In genomic region chr3:141486735-141487418, GRCh38 we compare ENCODE assay signal across 8 cellular contexts. TPM values are rescaled to one million over a fixed set of nuclear protein-coding genes. Genes with fewer than 3 reads are reported as not detected.
DNase-seq lines count a peak whose midpoint lies in the region; ATAC-seq, FAIRE-seq and TF ChIP-seq lines count a peak whose summit lies in the region.

TSS of gene RASA2 (plus strand) at chr3:141487027. CDS start at chr3:141487084, 57 bp downstream.

- H3K27ac ChIP-seq in ACC112 (ENCODE audit: low read depth, low read length) (peak within 1 kb of the TSS; percentile 78), WERI-Rb-1 (peak within 1 kb of the TSS; percentile 85), smooth muscle cell (ENCODE audit: low read depth) (peak within 1 kb of the TSS; percentile 78)

- H4K20me1 ChIP-seq in smooth muscle cell (ENCODE audit: low read depth), result peaks cover 43% of the 10 kb centered on the region

- H3K4me3 ChIP-seq in ACC112 (ENCODE audit: low read depth, low read length) (peak within 1 kb of the TSS; percentile 78), WERI-Rb-1 (ENCODE audit: low read depth, low read length) (peak within 1 kb of the TSS; percentile 86), bronchial epithelial cell (ENCODE audit: low read depth, low read length) (peak within 1 kb of the TSS; percentile 77), smooth muscle cell (peak within 1 kb of the TSS; percentile 82)

- FAIRE-seq in bronchial epithelial cell (lab: Jason Lieb, UNC), result no peak

- peak within 1 kb of the TSS; percentile 95 for H3K4me2 ChIP-seq in smooth muscle cell

- H3K27me3 ChIP-seq in ACC112 (ENCODE audit: insufficient read depth, low read length) (no peaks in the 10 kb centered on the region), WERI-Rb-1 (ENCODE audit: insufficient read depth, low read depth, severe bottlenecking) (no peaks in the 10 kb centered on the region), bronchial epithelial cell (ENCODE audit: control insufficient read depth, insufficient read depth, low read length) (no peaks in the 10 kb centered on the region), smooth muscle cell (ENCODE audit: low read depth) (no peaks in the 10 kb centered on the region)

- H3K36me3 ChIP-seq in ACC112 (ENCODE audit: insufficient read depth, low read length), result no peaks in the 10 kb centered on the region
- H3K36me3 ChIP-seq in WERI-Rb-1, result peaks cover 3% of the 10 kb centered on the region; the same call in 1 of the 2 replicates
- no peaks in the 10 kb centered on the region for H3K36me3 ChIP-seq in bronchial epithelial cell (ENCODE audit: control insufficient read depth, insufficient read depth, low read length)
- no peaks in the 10 kb centered on the region for H3K36me3 ChIP-seq in smooth muscle cell (ENCODE audit: low read depth)

- H3K9me3 ChIP-seq in WERI-Rb-1 (ENCODE audit: severe bottlenecking) (no peaks in the 10 kb centered on the region), smooth muscle cell (replicated peaks; ENCODE audit: low read depth) (no peaks in the 10 kb centered on the region)

- H2AFZ ChIP-seq in ACC112 (ENCODE audit: low read length, unreplicated experiment) (peak within 1 kb of the TSS; percentile 95), smooth muscle cell (ENCODE audit: low read depth) (peak within 1 kb of the TSS; percentile 95)

- DNase-seq in NCI-H2171 treated with DMSO at 0.1 percent for 48 hours (lab: John Stamatoyannopoulos, UW), result peak; percentile 96
- DNase-seq in WERI-Rb-1, result peak; percentile 90
- peak; percentile 34 for DNase-seq in bronchial epithelial cell (ENCODE audit: low read depth)
- DNase-seq in iPS-NIHi7 (ENCODE audit: extremely low spot score), result peak; percentile 92
- DNase-seq in smooth muscle cell (lab: John Stamatoyannopoulos, UW; ENCODE audit: unreplicated experiment), result peak; percentile 76

- H3K79me2 ChIP-seq in ACC112 (ENCODE audit: control insufficient read depth, insufficient read depth, low read length, unreplicated experiment) (peaks cover 45% of the 10 kb centered on the region), smooth muscle cell (ENCODE audit: low read depth) (peaks cover 41% of the 10 kb centered on the region)

- H3K4me1 ChIP-seq in ACC112 (ENCODE audit: control insufficient read depth, insufficient read depth, low read length, unreplicated experiment), result peaks cover 44% of the 10 kb centered on the region
- H3K4me1 ChIP-seq in smooth muscle cell (ENCODE audit: low read depth), result peaks cover 18% of the 10 kb centered on the region

- H3K9ac ChIP-seq in smooth muscle cell (ENCODE audit: low read depth), result peak within 1 kb of the TSS; percentile 79

- H3F3A ChIP-seq in smooth muscle cell (ENCODE audit: low read depth), result peaks cover 13% of the 10 kb centered on the region

- WGBS in smooth muscle cell (ENCODE audit: low lambda C conversion rate), result under 1% methylated on average over 31 of the region's 86 CpGs

- TF ChIP-seq CTCF in WERI-Rb-1 (IDR thresholded peaks at IDR 0.05; ENCODE audit: low read depth, low read length) (no peak), bronchial epithelial cell (IDR thresholded peaks at IDR 0.05; ENCODE audit: insufficient read depth, low read length, severe bottlenecking) (no peak), smooth muscle cell (IDR thresholded peaks at IDR 0.05; ENCODE audit: borderline replicate concordance, insufficient read depth, poor library complexity, severe bottlenecking) (no peak)

- ATAC-seq in GM18861 (IDR thresholded peaks at IDR 0.05; ENCODE audit: unreplicated experiment) (peak; percentile 42), HG03095 (IDR thresholded peaks at IDR 0.05; ENCODE audit: unreplicated experiment) (peak; percentile 52)

RNA-seq across cellular contexts. Expression of gene RASA2, which starts in this region (rescaled TPM):
- 9.1 and 11.8 TPM in 2 replicates for total RNA-seq in bronchial epithelial cell
- total RNA-seq in smooth muscle cell, result 19.9 and 20.0 TPM in 2 replicates
- 4.9 and 5.5 TPM in 2 replicates for polyA plus RNA-seq in smooth muscle cell

Comparison
In these comparisons a context has a peak if more than half of its experiments do, and no peak if none do; other contexts are left out.
1. Peak in every context shown above with its lines: DNase-seq, ATAC-seq, H3K4me3 ChIP-seq and H3K27ac ChIP-seq.
2. DNase-seq: peak in every context shown above with its lines; median percentile 96 in NCI-H2171 treated with DMSO at 0.1 percent for 48 hours; 92 in iPS-NIHi7; 90 in WERI-Rb-1; 76 in smooth muscle cell; 34 in bronchial epithelial cell.